In genomic region chr12:26790645-26790994, GRCh38 we compare ENCODE assay signal across 15 cellular contexts. TPM values are rescaled to one million over a fixed set of nuclear protein-coding genes. Genes with fewer than 3 reads are reported as not detected.
DNase-seq lines count a peak whose midpoint lies in the region; ATAC-seq and TF ChIP-seq lines count a peak whose summit lies in the region.
"Had no signal": no experiment of that assay in that cellular context is flagged by ENCODE, and none has a peak within 500 bp of the region (broad histone marks: within the 10 kb centered on the region; RNA-seq: fewer than 3 reads in every experiment).

No MANE protein-coding gene starts in this region.

- H3K27ac ChIP-seq in naive thymus-derived CD4-positive, alpha-beta T cell (ENCODE audit: low read depth, low read length) = no peak overlapping the region
- H3K27ac ChIP-seq: cardiac muscle cell, WERI-Rb-1 had no signal

- H3K9me3 ChIP-seq in MG63 = no peaks in the 10 kb centered on the region
- no peaks in the 10 kb centered on the region for H3K9me3 ChIP-seq in naive thymus-derived CD4-positive, alpha-beta T cell (ENCODE audit: control insufficient read depth in 2 of 3, low read length in 3 of 3)

- WGBS in lower leg skin, 2 donors = 79 to 83% methylated on average over 1 of the region's 1 CpG

- H3K27ac Mint-ChIP-seq in dendritic cell treated with granulocyte-macrophage colony-stimulating factor and Interleukin-4, amounts not matched to agents 40 ng/mL and 50 ng/mL, for 4 days = peak overlapping the region; percentile 60
- peak overlapping the region; percentile 68 for H3K27ac Mint-ChIP-seq in osteocyte (ENCODE audit: unreplicated experiment)
- H3K27ac Mint-ChIP-seq in naive thymus-derived CD4-positive, alpha-beta T cell = no peak overlapping the region
- H3K27ac Mint-ChIP-seq: activated CD4-positive, alpha-beta memory T cell treated with anti-CD3 and anti-CD28 coated beads, Interleukin-2, amount 10 ng/mL, durations not matched to agents 7 days and 5 days; endodermal cell; T-cell had no signal

- no peak for ATAC-seq in naive thymus-derived CD4-positive, alpha-beta T cell
- ATAC-seq: T-cell had no signal

- no peaks in the 10 kb centered on the region for H3K27me3 ChIP-seq in MG63
- H3K27me3 ChIP-seq in naive thymus-derived CD4-positive, alpha-beta T cell (ENCODE audit: control insufficient read depth in 2 of 2, insufficient read depth in 2 of 2, low read length in 2 of 2) = no peaks in the 10 kb centered on the region
- H3K27me3 ChIP-seq: cardiac muscle cell had no signal

- CTCF ChIA-PET in naive thymus-derived CD4-positive, alpha-beta T cell (lab: Charles Lee) = interaction anchor here (0.9 kb wide), 1 partner anchor 20 kb away, joined by 3 read pairs; no protein-coding TSS in a partner anchor

- intact Hi-C loops in dendritic cell treated with granulocyte-macrophage colony-stimulating factor and Interleukin-4, amounts not matched to agents 40 ng/mL and 50 ng/mL, for 4 days (cut with micrococcal nuclease) = loop anchor here (2.0 kb wide), 1 partner anchor 22 kb away; no protein-coding TSS in a partner anchor
- intact Hi-C loops in naive thymus-derived CD4-positive, alpha-beta T cell (cut with micrococcal nuclease) = no loop called here
- intact Hi-C loops in lower leg skin (cut with DNase I; ENCODE audit: low total_unique reads) = no loop called here

- peaks cover 0 to 13% of the 10 kb centered on the region in 2 donors for H3K4me1 ChIP-seq in naive thymus-derived CD4-positive, alpha-beta T cell (ENCODE audit: control insufficient read depth in 2 of 2, insufficient read depth in 2 of 2, low read length in 2 of 2)

- H3K4me3 ChIP-seq in MG63 = no peak overlapping the region
- H3K4me3 ChIP-seq in naive thymus-derived CD4-positive, alpha-beta T cell (ENCODE audit: low read length) = no peak overlapping the region
- H3K4me3 ChIP-seq in lower leg skin (ENCODE audit: low read depth, poor library complexity, severe bottlenecking) = no peak overlapping the region
- H3K4me3 ChIP-seq: cardiac muscle cell had no signal

- POLR2A ChIA-PET in naive thymus-derived CD4-positive, alpha-beta T cell (lab: Charles Lee) = no interaction called here

- H3K27me3 Mint-ChIP-seq in dendritic cell treated with granulocyte-macrophage colony-stimulating factor and Interleukin-4, amounts not matched to agents 40 ng/mL and 50 ng/mL, for 4 days = no peaks in the 10 kb centered on the region
- no peaks in the 10 kb centered on the region for H3K27me3 Mint-ChIP-seq in osteocyte (ENCODE audit: unreplicated experiment)
- H3K27me3 Mint-ChIP-seq in naive thymus-derived CD4-positive, alpha-beta T cell = no peaks in the 10 kb centered on the region
- H3K27me3 Mint-ChIP-seq: activated CD4-positive, alpha-beta memory T cell treated with anti-CD3 and anti-CD28 coated beads, Interleukin-2, amount 10 ng/mL, durations not matched to agents 7 days and 5 days; natural killer cell treated with Interleukin-12 subunit alpha and Interleukin-12 subunit beta and Interleukin-15 and Interleukin-18, amount 100 ng/mL, for 72 hours; T-cell had no signal

- peak; percentile 46 for DNase-seq in ELR (ENCODE audit: low read depth)
- DNase-seq in MG63 = peak; percentile 37
- DNase-seq in osteocyte (ENCODE audit: extremely low spot score, unreplicated experiment) = no peak
- DNase-seq in naive thymus-derived CD4-positive, alpha-beta T cell = no peak
- no peak for DNase-seq in lower leg skin (ENCODE audit: low spot score in 2 of 2)
- DNase-seq in GF-D8 (lab: John Stamatoyannopoulos, UW) = no peak
- DNase-seq in nucleus accumbens (lab: John Stamatoyannopoulos, UW) = no peak
- DNase-seq: activated CD4-positive, alpha-beta memory T cell treated with anti-CD3 and anti-CD28 coated beads, Interleukin-2, amount 10 ng/mL, durations not matched to agents 7 days and 5 days; endodermal cell; NCI-H1436; T-cell; WERI-Rb-1 had no signal

- H3K36me3 ChIP-seq in MG63 = peaks cover 2% of the 10 kb centered on the region; the same call in 1 of the 2 replicates
- peaks cover 0 to 4% (median 0%) of the 10 kb centered on the region in 3 experiments for H3K36me3 ChIP-seq in naive thymus-derived CD4-positive, alpha-beta T cell (ENCODE audit: control insufficient read depth in 2 of 3, insufficient read depth in 3 of 3, low read length in 3 of 3)
- H3K36me3 ChIP-seq: cardiac muscle cell, WERI-Rb-1 had no signal

- no peak for TF ChIP-seq CTCF in osteocyte (IDR thresholded peaks at IDR 0.05)
- no peak for TF ChIP-seq CTCF in lower leg skin (IDR thresholded peaks at IDR 0.05)

- H3K36me3 Mint-ChIP-seq in dendritic cell treated with granulocyte-macrophage colony-stimulating factor and Interleukin-4, amounts not matched to agents 40 ng/mL and 50 ng/mL, for 4 days (ENCODE audit: low read depth) = peaks cover 28% of the 10 kb centered on the region
- H3K36me3 Mint-ChIP-seq in osteocyte (ENCODE audit: unreplicated experiment) = no peaks in the 10 kb centered on the region
- H3K36me3 Mint-ChIP-seq in naive thymus-derived CD4-positive, alpha-beta T cell = peaks cover 8 to 34% (median 31%) of the 10 kb centered on the region in 5 donors

- no peaks in the 10 kb centered on the region for H3K9me3 Mint-ChIP-seq in dendritic cell treated with granulocyte-macrophage colony-stimulating factor and Interleukin-4, amounts not matched to agents 40 ng/mL and 50 ng/mL, for 4 days
- H3K9me3 Mint-ChIP-seq in osteocyte (ENCODE audit: unreplicated experiment) = no peaks in the 10 kb centered on the region
- H3K9me3 Mint-ChIP-seq in naive thymus-derived CD4-positive, alpha-beta T cell = peaks cover 0 to 5% (median 0%) of the 10 kb centered on the region in 11 donors
- H3K9me3 Mint-ChIP-seq: activated CD4-positive, alpha-beta memory T cell treated with anti-CD3 and anti-CD28 coated beads, Interleukin-2, amount 10 ng/mL, durations not matched to agents 7 days and 5 days; natural killer cell treated with Interleukin-12 subunit alpha and Interleukin-12 subunit beta and Interleukin-15 and Interleukin-18, amount 100 ng/mL, for 72 hours; T-cell had no signal

- no peak overlapping the region for H3K4me3 Mint-ChIP-seq in dendritic cell treated with granulocyte-macrophage colony-stimulating factor and Interleukin-4, amounts not matched to agents 40 ng/mL and 50 ng/mL, for 4 days
- no peak overlapping the region for H3K4me3 Mint-ChIP-seq in osteocyte (ENCODE audit: unreplicated experiment)
- H3K4me3 Mint-ChIP-seq in naive thymus-derived CD4-positive, alpha-beta T cell = no peak overlapping the region
- H3K4me3 Mint-ChIP-seq: activated CD4-positive, alpha-beta memory T cell treated with anti-CD3 and anti-CD28 coated beads, Interleukin-2, amount 10 ng/mL, durations not matched to agents 7 days and 5 days; endodermal cell; natural killer cell treated with Interleukin-12 subunit alpha and Interleukin-12 subunit beta and Interleukin-15 and Interleukin-18, amount 100 ng/mL, for 72 hours; T-cell had no signal

- peaks cover 44% of the 10 kb centered on the region for H3K4me1 Mint-ChIP-seq in dendritic cell treated with granulocyte-macrophage colony-stimulating factor and Interleukin-4, amounts not matched to agents 40 ng/mL and 50 ng/mL, for 4 days (ENCODE audit: low read depth)
- H3K4me1 Mint-ChIP-seq in osteocyte (ENCODE audit: unreplicated experiment) = peaks cover 55% of the 10 kb centered on the region
- H3K4me1 Mint-ChIP-seq in naive thymus-derived CD4-positive, alpha-beta T cell = peaks cover 12 to 41% (median 30%) of the 10 kb centered on the region in 7 donors

- TF ChIP-seq POLR2A in lower leg skin (IDR thresholded peaks at IDR 0.05) = no peak

RNA-seq across cellular contexts. Expression of gene ITPR2, which starts 42.4 kb away (rescaled TPM):
- total RNA-seq in MG63 (2014; rRNA removed; shearing (Covaris generic); ENCODE audit: low replicate concordance) = 3.6 and 4.6 TPM in 2 replicates
- 20.5 and 22.1 TPM in 2 replicates for total RNA-seq in osteocyte
- 10 to 100 TPM; 44.9 to 71.5 (median 59.2) TPM for total RNA-seq in naive thymus-derived CD4-positive, alpha-beta T cell
- polyA plus RNA-seq in naive thymus-derived CD4-positive, alpha-beta T cell = 10 to 100 TPM; 11.3 to 15.5 TPM
- 10 to 100 TPM; 42.8 to 62.5 (median 52.1) TPM for total RNA-seq in lower leg skin

Comparison
In these comparisons a context has a peak if more than half of its experiments do, and no peak if none do; other contexts are left out.
1. DNase-seq: peak in ELR (single experiment) and MG63 (single experiment); none in osteocyte (single experiment), naive thymus-derived CD4-positive, alpha-beta T cell (0 of 9), lower leg skin (0 of 2), GF-D8 (single experiment) and nucleus accumbens (0 of 56).
2. H3K27ac Mint-ChIP-seq: peak in dendritic cell treated with granulocyte-macrophage colony-stimulating factor and Interleukin-4, amounts not matched to agents 40 ng/mL and 50 ng/mL, for 4 days (single experiment) and osteocyte (single experiment); none in naive thymus-derived CD4-positive, alpha-beta T cell (0 of 9).